In the genomic region with DNA sequence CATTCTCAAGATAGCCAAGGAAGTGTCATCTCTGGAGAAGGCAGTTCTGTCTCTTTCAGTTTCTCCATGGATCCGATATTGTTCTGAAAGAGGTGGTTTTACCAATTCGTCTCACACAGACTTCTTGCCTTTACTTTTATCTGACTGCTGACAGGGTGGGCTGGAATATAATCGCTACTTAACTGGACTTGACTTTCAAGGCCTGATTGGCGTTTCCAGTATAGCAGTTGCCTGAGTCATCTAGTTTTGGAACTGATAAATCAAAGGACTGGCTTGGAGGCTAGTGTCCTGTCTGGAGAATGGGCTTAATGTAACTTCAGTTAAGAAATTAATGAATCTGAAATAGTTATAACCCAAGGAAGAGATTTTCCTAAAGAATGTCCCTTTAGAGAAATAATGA, we compare ENCODE assay signal across 15 cellular contexts. TPM values are rescaled to one million over a fixed set of nuclear protein-coding genes. Genes with fewer than 3 reads are reported as not detected.
DNase-seq lines count a peak whose midpoint lies in the region; ATAC-seq and TF ChIP-seq lines count a peak whose summit lies in the region.
"Had no signal": no experiment of that assay in that cellular context is flagged by ENCODE, and none has a peak within 500 bp of the region (broad histone marks: within the 10 kb centered on the region; RNA-seq: fewer than 3 reads in every experiment).

No MANE protein-coding gene starts in this region.

- H3K27ac Mint-ChIP-seq in activated CD8-positive, alpha-beta memory T cell treated with anti-CD3 and anti-CD28 coated beads, Interleukin-2, amount 10 ng/mL, durations not matched to agents 7 days and 5 days = peak overlapping the region; percentile 90
- H3K27ac Mint-ChIP-seq in stimulated activated naive CD8-positive, alpha-beta T cell treated with anti-CD3 and anti-CD28 coated beads, Interleukin-15, amount 100 ng/mL, for 72 hours = peak overlapping the region; percentile 50 to 98
- H3K27ac Mint-ChIP-seq: brain, naive B cell had no signal

- DNase-seq in activated CD8-positive, alpha-beta memory T cell treated with anti-CD3 and anti-CD28 coated beads, Interleukin-2, amount 10 ng/mL, durations not matched to agents 7 days and 5 days = no peak
- no peak for DNase-seq in activated CD8-positive, alpha-beta memory T cell treated with anti-CD3 and anti-CD28 coated beads, Interleukin-2, amount 50 U/mL, for 48 hours
- DNase-seq in RWPE2 (ENCODE audit: low spot score) = no peak
- no peak for DNase-seq in epithelial cell of prostate (ENCODE audit: low read depth, low spot score)
- no peak for DNase-seq in stimulated activated naive CD8-positive, alpha-beta T cell treated with anti-CD3 and anti-CD28 coated beads, Interleukin-15, amount 100 ng/mL, for 72 hours
- no peak for DNase-seq in trophoblast cell
- no peak for DNase-seq in lower leg skin (ENCODE audit: low spot score in 2 of 2)
- DNase-seq in NCI-H2029 (lab: John Stamatoyannopoulos, UW) = no peak
- DNase-seq: ACHN, DMS53, HCEC 1CT, KBM-7, naive B cell had no signal

- CTCF ChIA-PET in activated CD8-positive, alpha-beta memory T cell treated with anti-CD3 and anti-CD28 coated beads, Interleukin-2, amount 10 ng/mL, durations not matched to agents 7 days and 5 days (lab: Charles Lee) = interaction anchor here (0.8 to 4.2 kb wide), 4 partner anchors 10 to 44 kb away, joined by 3 to 18 read pairs (median 5); a partner anchor contains a TSS

- H3K9me3 ChIP-seq in RWPE2 (ENCODE audit: severe bottlenecking) = no peaks in the 10 kb centered on the region
- no peaks in the 10 kb centered on the region for H3K9me3 ChIP-seq in trophoblast cell (ENCODE audit: insufficient read depth, low read depth, low read length)

- H3K27ac ChIP-seq in RWPE2 (ENCODE audit: poor library complexity, severe bottlenecking) (peak overlapping the region; percentile 65), epithelial cell of prostate (peak overlapping the region; percentile 62), trophoblast cell (ENCODE audit: low read depth, low read length) (no peak overlapping the region)

- no peak overlapping the region for H3K14ac ChIP-seq in trophoblast cell (ENCODE audit: low read length)

- WGBS in trophoblast cell (ENCODE audit: extremely low coverage, insufficient coverage, insufficient read length) = no CpG with 5 or more reads among the region's 4 CpGs
- WGBS in lower leg skin, 2 donors = 79 to 87% methylated on average over 4 of the region's 4 CpGs

- no peaks in the 10 kb centered on the region for H3K36me3 ChIP-seq in RWPE2 (ENCODE audit: low read depth)
- peaks cover 0 to 2% of the 10 kb centered on the region in 2 experiments for H3K36me3 ChIP-seq in trophoblast cell (ENCODE audit: control insufficient read depth in 1 of 2, insufficient read depth in 2 of 2, low read length in 2 of 2)

- H3K4me1 Mint-ChIP-seq in activated CD8-positive, alpha-beta memory T cell treated with anti-CD3 and anti-CD28 coated beads, Interleukin-2, amount 10 ng/mL, durations not matched to agents 7 days and 5 days = peaks cover 96% of the 10 kb centered on the region
- H3K4me1 Mint-ChIP-seq in stimulated activated naive CD8-positive, alpha-beta T cell treated with anti-CD3 and anti-CD28 coated beads, Interleukin-15, amount 100 ng/mL, for 72 hours = peaks cover 95% of the 10 kb centered on the region
- H3K4me1 Mint-ChIP-seq: brain had no signal

- H3K9ac ChIP-seq in trophoblast cell (ENCODE audit: low read length) = no peak overlapping the region

- H2AK5ac ChIP-seq in trophoblast cell (ENCODE audit: low read length) = no peak overlapping the region

- H3K9me3 Mint-ChIP-seq in activated CD8-positive, alpha-beta memory T cell treated with anti-CD3 and anti-CD28 coated beads, Interleukin-2, amount 10 ng/mL, durations not matched to agents 7 days and 5 days (ENCODE audit: low read depth) = no peaks in the 10 kb centered on the region
- no peaks in the 10 kb centered on the region for H3K9me3 Mint-ChIP-seq in stimulated activated naive CD8-positive, alpha-beta T cell treated with anti-CD3 and anti-CD28 coated beads, Interleukin-15, amount 100 ng/mL, for 72 hours
- H3K9me3 Mint-ChIP-seq: brain, naive B cell had no signal

- no peak overlapping the region for H3K18ac ChIP-seq in trophoblast cell (ENCODE audit: low read length)

- no peak overlapping the region for H3K4ac ChIP-seq in trophoblast cell (ENCODE audit: low read depth, low read length)

- no peak overlapping the region for H4K8ac ChIP-seq in trophoblast cell (ENCODE audit: low read depth, low read length)

- peaks cover 11% of the 10 kb centered on the region for H3K79me1 ChIP-seq in trophoblast cell (ENCODE audit: low read length)

- H3K27me3 ChIP-seq in RWPE2 (ENCODE audit: insufficient read depth, poor library complexity, severe bottlenecking) = no peaks in the 10 kb centered on the region
- H3K27me3 ChIP-seq in trophoblast cell (ENCODE audit: insufficient read depth, low read length) = no peaks in the 10 kb centered on the region

- H3K4me2 ChIP-seq in trophoblast cell (ENCODE audit: low read length) = no peak overlapping the region

- intact Hi-C loops in lower leg skin (cut with DNase I; ENCODE audit: low total_unique reads) = no loop called here

- TF ChIP-seq POLR2A in lower leg skin (IDR thresholded peaks at IDR 0.05) = no peak

- H2AFZ ChIP-seq in trophoblast cell (ENCODE audit: insufficient read depth, low read length, poor library complexity) = no peak overlapping the region

- H4K91ac ChIP-seq in trophoblast cell (ENCODE audit: low read depth, low read length) = no peak overlapping the region

- H3K79me2 ChIP-seq in trophoblast cell (ENCODE audit: control insufficient read depth, insufficient read depth, low read length, poor library complexity) = peaks cover 19% of the 10 kb centered on the region

- H3K27me3 Mint-ChIP-seq in activated CD8-positive, alpha-beta memory T cell treated with anti-CD3 and anti-CD28 coated beads, Interleukin-2, amount 10 ng/mL, durations not matched to agents 7 days and 5 days = no peaks in the 10 kb centered on the region
- H3K27me3 Mint-ChIP-seq in stimulated activated naive CD8-positive, alpha-beta T cell treated with anti-CD3 and anti-CD28 coated beads, Interleukin-15, amount 100 ng/mL, for 72 hours = no peaks in the 10 kb centered on the region
- H3K27me3 Mint-ChIP-seq: naive B cell had no signal

- H2BK120ac ChIP-seq in trophoblast cell (ENCODE audit: insufficient read depth, low read length, poor library complexity) = no peak overlapping the region

- H3K4me3 ChIP-seq in RWPE2 (ENCODE audit: severe bottlenecking) = no peak overlapping the region
- no peak overlapping the region for H3K4me3 ChIP-seq in trophoblast cell (ENCODE audit: low read depth, low read length)
- no peak overlapping the region for H3K4me3 ChIP-seq in lower leg skin (ENCODE audit: low read depth, poor library complexity, severe bottlenecking)

- no peak overlapping the region for H4K12ac ChIP-seq in trophoblast cell (ENCODE audit: low read depth, low read length)

- H3K4me3 Mint-ChIP-seq in activated CD8-positive, alpha-beta memory T cell treated with anti-CD3 and anti-CD28 coated beads, Interleukin-2, amount 10 ng/mL, durations not matched to agents 7 days and 5 days = peak overlapping the region; percentile 78
- peak overlapping the region; percentile 77 to 85 for H3K4me3 Mint-ChIP-seq in stimulated activated naive CD8-positive, alpha-beta T cell treated with anti-CD3 and anti-CD28 coated beads, Interleukin-15, amount 100 ng/mL, for 72 hours
- H3K4me3 Mint-ChIP-seq: brain had no signal

- ATAC-seq in activated CD8-positive, alpha-beta memory T cell treated with anti-CD3 and anti-CD28 coated beads, Interleukin-2, amount 10 ng/mL, durations not matched to agents 7 days and 5 days = no peak
- ATAC-seq in RWPE2 (ENCODE audit: low read depth) = no peak
- no peak for ATAC-seq in stimulated activated naive CD8-positive, alpha-beta T cell treated with anti-CD3 and anti-CD28 coated beads, Interleukin-15, amount 100 ng/mL, for 72 hours
- ATAC-seq: esophagus mucosa had no signal

- TF ChIP-seq CTCF in RWPE2 (IDR thresholded peaks at IDR 0.05; ENCODE audit: poor library complexity, severe bottlenecking) (no peak), lower leg skin (IDR thresholded peaks at IDR 0.05) (no peak)

- peaks cover 45% of the 10 kb centered on the region for H3K36me3 Mint-ChIP-seq in activated CD8-positive, alpha-beta memory T cell treated with anti-CD3 and anti-CD28 coated beads, Interleukin-2, amount 10 ng/mL, durations not matched to agents 7 days and 5 days
- H3K36me3 Mint-ChIP-seq: brain, naive B cell had no signal

- H3K23ac ChIP-seq in trophoblast cell (ENCODE audit: low read length) = no peak overlapping the region

- no peak overlapping the region for H2BK5ac ChIP-seq in trophoblast cell (ENCODE audit: low read depth, low read length, poor library complexity)

- no peak overlapping the region for H2BK12ac ChIP-seq in trophoblast cell (ENCODE audit: low read length)

- H3K4me1 ChIP-seq in RWPE2 (ENCODE audit: insufficient read depth, poor library complexity, severe bottlenecking) (peaks cover 52% of the 10 kb centered on the region), trophoblast cell (ENCODE audit: control insufficient read depth in 1 of 2, insufficient read depth in 2 of 2, low read length in 2 of 2) (peaks cover 20 to 36% of the 10 kb centered on the region in 2 experiments)

RNA-seq across cellular contexts. Expression of a gene that starts 21.6 kb away (rescaled TPM):
- total RNA-seq in activated CD8-positive, alpha-beta memory T cell treated with anti-CD3 and anti-CD28 coated beads, Interleukin-2, amount 10 ng/mL, durations not matched to agents 7 days and 5 days = 100 to 1,000 TPM; 304 to 312 TPM
- 145 and 158 TPM in 2 replicates for polyA plus RNA-seq in trophoblast cell (2013)
- total RNA-seq in lower leg skin = 100 to 1,000 TPM in 1 of 4 donors, 10 to 100 TPM in 3; 57.3 to 103 (median 66.7) TPM
